In the genomic region with DNA sequence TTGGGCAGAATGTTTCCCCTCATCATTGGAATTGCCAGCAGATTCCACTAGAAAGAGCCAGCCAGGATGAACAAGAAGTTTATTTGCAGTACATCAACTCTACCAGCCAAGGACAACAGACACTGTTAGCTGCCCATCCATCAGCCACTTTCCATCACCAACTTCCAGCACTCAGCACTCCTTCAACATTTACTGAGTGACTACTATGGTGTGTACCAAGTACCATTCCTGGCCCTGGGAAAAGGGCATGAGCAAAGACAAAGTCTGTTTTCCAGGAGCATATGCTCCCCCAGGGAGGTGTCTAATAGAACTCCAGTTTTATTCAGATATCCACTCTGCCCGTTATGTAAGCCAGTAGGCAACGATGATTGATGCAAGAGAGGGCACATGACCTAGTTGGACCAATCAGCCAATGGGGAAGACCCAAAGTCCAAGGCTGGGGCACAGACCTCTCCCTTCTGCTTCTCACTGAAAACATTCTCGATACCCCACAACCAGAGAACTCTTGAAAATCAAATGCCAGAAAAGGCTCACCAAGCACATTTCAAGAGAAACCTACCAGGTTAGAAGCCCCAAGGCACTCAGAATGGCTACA, we compare ENCODE assay signal across 22 cellular contexts. TPM values are rescaled to one million over a fixed set of nuclear protein-coding genes. Genes with fewer than 3 reads are reported as not detected.
A peak's percentile ranks its signal among the peaks of the same experiment; 100 is the strongest.
DNase-seq lines count a peak whose midpoint lies in the region; ATAC-seq, FAIRE-seq and TF ChIP-seq lines count a peak whose summit lies in the region.
"Had no signal": no experiment of that assay in that cellular context is flagged by ENCODE, and none has a peak within 500 bp of the region (broad histone marks: within the 10 kb centered on the region; RNA-seq: fewer than 3 reads in every experiment).

No MANE protein-coding gene starts in this region.

- WGBS in K562 (ENCODE audit: insufficient coverage, low coverage, missing lambda C conversion rate) = 75% methylated on average over 3 of the region's 3 CpGs

- no TSS peak for BruUV-seq in K562 (replicated peaks; lab: Mats Ljungman, UMichigan)

- TF ChIP-seq EP300 in K562 (IDR thresholded peaks at IDR 0.05; ENCODE audit: low read length) = no peak

- DNase-seq in T-helper 2 cell treated with Interferon-gamma antibody and Interleukin-4, amounts not matched to agents 5 μg/mL and 100 μg/mL, for 36 hours (ENCODE audit: low spot score) = no peak
- DNase-seq in T-helper 2 cell = no peak
- no peak for DNase-seq in K562 (ENCODE audit: extremely low read depth in 1 of 4, low spot score in 3 of 4)
- no peak for DNase-seq in nucleus accumbens (lab: John Stamatoyannopoulos, UW)
- DNase-seq in SW 1271 (lab: John Stamatoyannopoulos, UW) = no peak
- DNase-seq in GM03348 (ENCODE audit: low spot score) = no peak
- DNase-seq: 8988T; activated effector memory CD4-positive, alpha-beta T cell treated with anti-CD3 and anti-CD28 coated beads, Interleukin-2, amount 50 U/mL, for 16 hours; aorta; DMS 273 treated with DMSO at 0.1 percent for 48 hours; head of caudate nucleus; NCI-H1105; NCI-H526; SHP77; stimulated activated CD4-positive, alpha-beta T cell treated with anti-CD3 and anti-CD28 coated beads, Interleukin-4, amount 100 ng/mL, for 4 hours; T-helper 1 cell had no signal

- CTCF ChIA-PET in HEK293 (lab: Yijun Ruan, JAX) = no interaction called here
- CTCF ChIA-PET in K562 (lab: Yijun Ruan, JAX; ENCODE audit: low intra/inter-chr PET ratio) = no interaction called here

- peak overlapping the region; percentile 13 for H3K27ac Mint-ChIP-seq in T-helper 2 cell treated with Interferon-gamma antibody and Interleukin-4, amounts not matched to agents 5 μg/mL and 100 μg/mL, for 36 hours
- H3K27ac Mint-ChIP-seq: B cell had no signal

- TF ChIP-seq CTCF in HEK293 (tag by site-specific recombination; IDR thresholded peaks at IDR 0.05) (no peak), K562 (IDR thresholded peaks at IDR 0.05 in 2 of 3, conservative IDR thresholded peaks at IDR 0.05 in 1 of 3; ENCODE audit: insufficient read depth in 2 of 3, low read depth in 1 of 3, low read length in 3 of 3) (no peak), neutrophil (IDR thresholded peaks at IDR 0.05) (no peak)

- no peak overlapping the region for H3K4me3 Mint-ChIP-seq in T-helper 2 cell treated with Interferon-gamma antibody and Interleukin-4, amounts not matched to agents 5 μg/mL and 100 μg/mL, for 36 hours
- H3K4me3 Mint-ChIP-seq: B cell, endodermal cell had no signal

- no peaks in the 10 kb centered on the region for H3K9me3 Mint-ChIP-seq in T-helper 2 cell treated with Interferon-gamma antibody and Interleukin-4, amounts not matched to agents 5 μg/mL and 100 μg/mL, for 36 hours
- H3K9me3 Mint-ChIP-seq: endodermal cell had no signal

- peaks cover 72% of the 10 kb centered on the region for H4K20me1 ChIP-seq in K562 (replicated peaks; ENCODE audit: control insufficient read depth, insufficient read depth, low read length)

- H3K36me3 Mint-ChIP-seq in T-helper 2 cell treated with Interferon-gamma antibody and Interleukin-4, amounts not matched to agents 5 μg/mL and 100 μg/mL, for 36 hours (ENCODE audit: low read depth) = peaks cover 25% of the 10 kb centered on the region

- H3K79me2 ChIP-seq in K562 (ENCODE audit: control insufficient read depth, insufficient read depth, low read length) = peaks cover 100% of the 10 kb centered on the region

- TF ChIP-seq POLR2A in K562 (conservative IDR thresholded peaks at IDR 0.05) = no peak

- H3K36me3 ChIP-seq in HEK293 (ENCODE audit: control insufficient read depth in 2 of 2, insufficient read depth in 1 of 2, low read length in 2 of 2) = peaks cover 0 to 34% of the 10 kb centered on the region in 2 experiments; a peak in 1 of 3 replicates
- peaks cover 49% of the 10 kb centered on the region for H3K36me3 ChIP-seq in K562 (ENCODE audit: control insufficient read depth, insufficient read depth, low read length)
- H3K36me3 ChIP-seq in neutrophil = no peaks in the 10 kb centered on the region

- H3K4me3 ChIP-seq in HEK293 (ENCODE audit: low read depth, low read length) = no peak overlapping the region
- H3K4me3 ChIP-seq in K562 = no peak overlapping the region
- H3K4me3 ChIP-seq in neutrophil (ENCODE audit: low read depth in 1 of 2, low read length in 1 of 2) = no peak overlapping the region
- H3K4me3 ChIP-seq: skin epidermis had no signal

- H3K4me2 ChIP-seq in K562 (ENCODE audit: insufficient read depth, low read length) = no peak overlapping the region

- intact Hi-C loops in K562 (cut with micrococcal nuclease) = no loop called here

- FAIRE-seq in K562 (lab: Jason Lieb, UNC) = no peak

- H3K27me3 Mint-ChIP-seq in T-helper 2 cell treated with Interferon-gamma antibody and Interleukin-4, amounts not matched to agents 5 μg/mL and 100 μg/mL, for 36 hours (ENCODE audit: low read depth) = no peaks in the 10 kb centered on the region
- H3K27me3 Mint-ChIP-seq: B cell had no signal

- no peak overlapping the region for H2AFZ ChIP-seq in K562 (ENCODE audit: low read depth, low read length)

- in situ Hi-C loops in K562 (cut with MboI) = no loop called here

- H3K9ac ChIP-seq in K562 (ENCODE audit: insufficient read depth in 1 of 2, low read depth in 2 of 2, low read length in 2 of 2) = no peak overlapping the region

- no peak for TF ChIP-seq RAD21 in K562 (CRISPR knock-in tag; conservative IDR thresholded peaks at IDR 0.05 in 1 of 2, IDR thresholded peaks at IDR 0.05 in 1 of 2)

- H3K4me1 ChIP-seq in HEK293 (ENCODE audit: control insufficient read depth, insufficient read depth, low read length) (no peaks in the 10 kb centered on the region), K562 (replicated peaks in 1 of 2; ENCODE audit: control insufficient read depth in 2 of 2, insufficient read depth in 2 of 2, low read length in 2 of 2) (peaks cover 41 to 48% of the 10 kb centered on the region in 2 experiments), neutrophil (ENCODE audit: control insufficient read depth in 1 of 2, insufficient read depth in 1 of 2, low read depth in 1 of 2, low read length in 1 of 2) (peaks cover 99% of the 10 kb centered on the region in 2 experiments)

- peaks cover 23% of the 10 kb centered on the region for H3K9me1 ChIP-seq in K562 (ENCODE audit: control insufficient read depth, insufficient read depth, low read length)

- H3K4me1 Mint-ChIP-seq in T-helper 2 cell treated with Interferon-gamma antibody and Interleukin-4, amounts not matched to agents 5 μg/mL and 100 μg/mL, for 36 hours (ENCODE audit: low read depth) = peaks cover 70% of the 10 kb centered on the region

- POLR2A ChIA-PET in HEK293 (lab: Yijun Ruan, JAX) = no interaction called here
- POLR2A ChIA-PET in K562 (lab: Yijun Ruan, JAX) = interaction anchor here (0.6 to 10.1 kb wide), 13 partner anchors 8 to 761 kb away, joined by 3 to 212 read pairs (median 4); partner anchors contain the start of genes C22orf39, CDC45, HIRA and MRPL40

- no peaks in the 10 kb centered on the region for H3K27me3 ChIP-seq in K562 (ENCODE audit: control insufficient read depth in 2 of 2, insufficient read depth in 2 of 2, low read length in 2 of 2)
- no peaks in the 10 kb centered on the region for H3K27me3 ChIP-seq in neutrophil

- ATAC-seq in K562 = no peak

- no peaks in the 10 kb centered on the region for H3K9me3 ChIP-seq in HEK293 (ENCODE audit: control insufficient read depth, insufficient read depth, low read depth, low read length)
- H3K9me3 ChIP-seq in K562 (replicated peaks; ENCODE audit: control insufficient read depth, insufficient read depth, low read depth, low read length) = no peaks in the 10 kb centered on the region
- no peaks in the 10 kb centered on the region for H3K9me3 ChIP-seq in neutrophil

- H3K27ac ChIP-seq in HEK293 (ENCODE audit: extremely low read depth, low read depth, low read length) (no peak overlapping the region), K562 (ENCODE audit: extremely low read depth, low read depth, low read length) (no peak overlapping the region), neutrophil (peak overlapping the region; percentile 98)
- H3K27ac ChIP-seq: skin epidermis, VCaP had no signal

RNA-seq across cellular contexts. Expression of gene HIRA, which starts 7.5 kb away (rescaled TPM):
- 103 and 120 TPM in 2 replicates for total RNA-seq in K562 (2011; cell fraction: chromatin; rRNA removed; ENCODE audit: low replicate concordance)
- total RNA-seq in K562 (2011; cell fraction: nucleolus; rRNA removed) = 79.7 and 81.6 TPM in 2 replicates
- total RNA-seq in K562 (2011; cell fraction: nucleoplasm; rRNA removed) = 66.5 and 67.1 TPM in 2 replicates
- total RNA-seq in K562 (2014; rRNA removed) (58.3 and 70.6 TPM in 2 replicates), K562 (2014; rRNA removed; fragmentation: Illumina TruSeq; extraction: Trizol) (53.9 and 54.0 TPM in 2 replicates), K562 (2015; rRNA removed; fragmentation: Illumina TruSeq; extraction: Trizol) (57.5 and 58.4 TPM in 2 replicates), K562 (2021) (115 and 132 TPM in 2 replicates)
- polyA plus RNA-seq in K562 (2011; rRNA removed) (71.7 and 82.2 TPM in 2 replicates), K562 (2014; fragmentation: Illumina TruSeq; extraction: Trizol) (106 and 114 TPM in 2 replicates), K562 (2014; fragmentation: Nextera tagmentation; extraction: Ambion mirVana) (1 to 10 TPM in 1 of 2 experiments, under 1 TPM in 1; 0.96 to 1.2 TPM), K562 (2014; rRNA removed) (80.0 and 80.8 TPM in 2 replicates)
- 105 and 109 TPM in 2 replicates for polyA plus RNA-seq in K562 (2011; cell fraction: cytosol; rRNA removed)
- polyA plus RNA-seq in K562 (2011; cell fraction: nucleus; rRNA removed) = 104 and 124 TPM in 2 replicates
- 91.6 and 91.8 TPM in 2 replicates for polyA plus RNA-seq in K562 (2012)
- polyA minus RNA-seq in K562 (2011; rRNA and poly(A)+ RNA removed) = 93.7 and 126 TPM in 2 replicates
- 65.3 and 93.4 TPM in 2 replicates for polyA minus RNA-seq in K562 (2011; cell fraction: cytosol; rRNA and poly(A)+ RNA removed)
- 30.3 and 61.3 TPM in 2 replicates for polyA minus RNA-seq in K562 (2011; cell fraction: nucleus; rRNA and poly(A)+ RNA removed)

RNA-seq across cellular contexts. Expression of gene MRPL40, which starts 8.3 kb away (rescaled TPM):
- 13.9 and 26.1 TPM in 2 replicates for total RNA-seq in K562 (2011; cell fraction: chromatin; rRNA removed; ENCODE audit: low replicate concordance)
- total RNA-seq in K562 (2011; cell fraction: nucleolus; rRNA removed) = 29.0 and 32.5 TPM in 2 replicates
- 25.1 and 32.0 TPM in 2 replicates for total RNA-seq in K562 (2011; cell fraction: nucleoplasm; rRNA removed)
- total RNA-seq in K562 (2014; rRNA removed) = 160 and 182 TPM in 2 replicates
- total RNA-seq in K562 (2014; rRNA removed; fragmentation: Illumina TruSeq; extraction: Trizol) = 208 and 209 TPM in 2 replicates
- total RNA-seq in K562 (2015; rRNA removed; fragmentation: Illumina TruSeq; extraction: Trizol) = 181 and 198 TPM in 2 replicates
- 132 and 144 TPM in 2 replicates for total RNA-seq in K562 (2021)
- polyA plus RNA-seq in K562 (2011; rRNA removed) = 175 and 219 TPM in 2 replicates
- 88.3 and 113 TPM in 2 replicates for polyA plus RNA-seq in K562 (2011; cell fraction: cytosol; rRNA removed)
- polyA plus RNA-seq in K562 (2011; cell fraction: nucleus; rRNA removed) = 34.6 and 66.5 TPM in 2 replicates
- 159 TPM in 2 replicates for polyA plus RNA-seq in K562 (2012)
- polyA plus RNA-seq in K562 (2014; fragmentation: Illumina TruSeq; extraction: Trizol) = 197 and 237 TPM in 2 replicates
- 100 to 1,000 TPM; 601 to 652 TPM for polyA plus RNA-seq in K562 (2014; fragmentation: Nextera tagmentation; extraction: Ambion mirVana)
- 223 TPM in 2 replicates for polyA plus RNA-seq in K562 (2014; rRNA removed)
- polyA minus RNA-seq in K562 (2011; rRNA and poly(A)+ RNA removed) = 52.5 and 73.2 TPM in 2 replicates
- polyA minus RNA-seq in K562 (2011; cell fraction: cytosol; rRNA and poly(A)+ RNA removed) = 31.3 and 34.3 TPM in 2 replicates
- polyA minus RNA-seq in K562 (2011; cell fraction: nucleus; rRNA and poly(A)+ RNA removed) = 12.0 and 31.3 TPM in 2 replicates

RNA-seq across cellular contexts. Expression of gene C22orf39, which starts 23.5 kb away (rescaled TPM):
- total RNA-seq in K562 (2011; cell fraction: chromatin; rRNA removed; ENCODE audit: low replicate concordance) = 119 and 122 TPM in 2 replicates
- total RNA-seq in K562 (2011; cell fraction: nucleolus; rRNA removed) = 71.8 and 76.0 TPM in 2 replicates
- total RNA-seq in K562 (2011; cell fraction: nucleoplasm; rRNA removed) = 107 and 142 TPM in 2 replicates
- total RNA-seq in K562 (2014; rRNA removed) (94.7 and 124 TPM in 2 replicates), K562 (2014; rRNA removed; fragmentation: Illumina TruSeq; extraction: Trizol) (57.2 and 59.5 TPM in 2 replicates), K562 (2015; rRNA removed; fragmentation: Illumina TruSeq; extraction: Trizol) (61.3 and 63.2 TPM in 2 replicates), K562 (2021) (66.8 and 68.0 TPM in 2 replicates)
- polyA plus RNA-seq in K562 (2011; rRNA removed) (139 and 244 TPM in 2 replicates), K562 (2014; fragmentation: Illumina TruSeq; extraction: Trizol) (68.6 and 73.5 TPM in 2 replicates), K562 (2014; fragmentation: Nextera tagmentation; extraction: Ambion mirVana) (10 to 100 TPM; 20.4 to 25.9 TPM), K562 (2014; rRNA removed) (112 and 121 TPM in 2 replicates)
- polyA plus RNA-seq in K562 (2011; cell fraction: cytosol; rRNA removed) = 164 and 257 TPM in 2 replicates
- polyA plus RNA-seq in K562 (2011; cell fraction: nucleus; rRNA removed) = 71.0 and 99.7 TPM in 2 replicates
- 87.8 and 120 TPM in 2 replicates for polyA plus RNA-seq in K562 (2012)
- 116 and 185 TPM in 2 replicates for polyA minus RNA-seq in K562 (2011; rRNA and poly(A)+ RNA removed)
- 49.4 and 80.5 TPM in 2 replicates for polyA minus RNA-seq in K562 (2011; cell fraction: cytosol; rRNA and poly(A)+ RNA removed)
- 24.9 and 58.9 TPM in 2 replicates for polyA minus RNA-seq in K562 (2011; cell fraction: nucleus; rRNA and poly(A)+ RNA removed)

RNA-seq across cellular contexts. Expression of gene UFD1, which starts 55.0 kb away (rescaled TPM):
- total RNA-seq in K562 (2011; cell fraction: chromatin; rRNA removed; ENCODE audit: low replicate concordance) = 307 and 375 TPM in 2 replicates
- 219 and 230 TPM in 2 replicates for total RNA-seq in K562 (2011; cell fraction: nucleolus; rRNA removed)
- total RNA-seq in K562 (2011; cell fraction: nucleoplasm; rRNA removed) = 278 and 374 TPM in 2 replicates
- total RNA-seq in K562 (2014; rRNA removed) (238 and 290 TPM in 2 replicates), K562 (2014; rRNA removed; fragmentation: Illumina TruSeq; extraction: Trizol) (361 and 365 TPM in 2 replicates), K562 (2015; rRNA removed; fragmentation: Illumina TruSeq; extraction: Trizol) (330 and 363 TPM in 2 replicates), K562 (2021) (284 and 307 TPM in 2 replicates)
- polyA plus RNA-seq in K562 (2011; rRNA removed) (428 and 564 TPM in 2 replicates), K562 (2014; fragmentation: Illumina TruSeq; extraction: Trizol) (551 and 645 TPM in 2 replicates), K562 (2014; fragmentation: Nextera tagmentation; extraction: Ambion mirVana) (100 to 1,000 TPM; 503 to 627 TPM), K562 (2014; rRNA removed) (321 and 446 TPM in 2 replicates)
- 516 and 625 TPM in 2 replicates for polyA plus RNA-seq in K562 (2011; cell fraction: cytosol; rRNA removed)
- polyA plus RNA-seq in K562 (2011; cell fraction: nucleus; rRNA removed) = 577 and 723 TPM in 2 replicates
- polyA plus RNA-seq in K562 (2012) = 381 and 502 TPM in 2 replicates
- 432 and 439 TPM in 2 replicates for polyA minus RNA-seq in K562 (2011; rRNA and poly(A)+ RNA removed)
- polyA minus RNA-seq in K562 (2011; cell fraction: cytosol; rRNA and poly(A)+ RNA removed) = 143 and 172 TPM in 2 replicates
- polyA minus RNA-seq in K562 (2011; cell fraction: nucleus; rRNA and poly(A)+ RNA removed) = 99.8 and 195 TPM in 2 replicates

RNA-seq across cellular contexts. Expression of gene CDC45, which starts 55.7 kb away (rescaled TPM):
- 810 and 853 TPM in 2 replicates for total RNA-seq in K562 (2011; cell fraction: chromatin; rRNA removed; ENCODE audit: low replicate concordance)
- 339 and 346 TPM in 2 replicates for total RNA-seq in K562 (2011; cell fraction: nucleolus; rRNA removed)
- 307 and 398 TPM in 2 replicates for total RNA-seq in K562 (2011; cell fraction: nucleoplasm; rRNA removed)
- total RNA-seq in K562 (2014; rRNA removed) (415 and 450 TPM in 2 replicates), K562 (2014; rRNA removed; fragmentation: Illumina TruSeq; extraction: Trizol) (263 and 295 TPM in 2 replicates), K562 (2015; rRNA removed; fragmentation: Illumina TruSeq; extraction: Trizol) (239 and 251 TPM in 2 replicates), K562 (2021) (312 and 319 TPM in 2 replicates)
- polyA plus RNA-seq in K562 (2011; rRNA removed) (580 and 584 TPM in 2 replicates), K562 (2014; fragmentation: Illumina TruSeq; extraction: Trizol) (412 and 430 TPM in 2 replicates), K562 (2014; fragmentation: Nextera tagmentation; extraction: Ambion mirVana) (100 to 1,000 TPM; 276 to 465 TPM), K562 (2014; rRNA removed) (410 and 427 TPM in 2 replicates)
- polyA plus RNA-seq in K562 (2011; cell fraction: cytosol; rRNA removed) = 370 and 430 TPM in 2 replicates
- polyA plus RNA-seq in K562 (2011; cell fraction: nucleus; rRNA removed) = 642 and 944 TPM in 2 replicates
- polyA plus RNA-seq in K562 (2012) = 267 and 326 TPM in 2 replicates
- polyA minus RNA-seq in K562 (2011; rRNA and poly(A)+ RNA removed) = 415 and 540 TPM in 2 replicates
- polyA minus RNA-seq in K562 (2011; cell fraction: cytosol; rRNA and poly(A)+ RNA removed) = 153 and 162 TPM in 2 replicates
- polyA minus RNA-seq in K562 (2011; cell fraction: nucleus; rRNA and poly(A)+ RNA removed) = 185 and 445 TPM in 2 replicates
